In the genomic region with DNA sequence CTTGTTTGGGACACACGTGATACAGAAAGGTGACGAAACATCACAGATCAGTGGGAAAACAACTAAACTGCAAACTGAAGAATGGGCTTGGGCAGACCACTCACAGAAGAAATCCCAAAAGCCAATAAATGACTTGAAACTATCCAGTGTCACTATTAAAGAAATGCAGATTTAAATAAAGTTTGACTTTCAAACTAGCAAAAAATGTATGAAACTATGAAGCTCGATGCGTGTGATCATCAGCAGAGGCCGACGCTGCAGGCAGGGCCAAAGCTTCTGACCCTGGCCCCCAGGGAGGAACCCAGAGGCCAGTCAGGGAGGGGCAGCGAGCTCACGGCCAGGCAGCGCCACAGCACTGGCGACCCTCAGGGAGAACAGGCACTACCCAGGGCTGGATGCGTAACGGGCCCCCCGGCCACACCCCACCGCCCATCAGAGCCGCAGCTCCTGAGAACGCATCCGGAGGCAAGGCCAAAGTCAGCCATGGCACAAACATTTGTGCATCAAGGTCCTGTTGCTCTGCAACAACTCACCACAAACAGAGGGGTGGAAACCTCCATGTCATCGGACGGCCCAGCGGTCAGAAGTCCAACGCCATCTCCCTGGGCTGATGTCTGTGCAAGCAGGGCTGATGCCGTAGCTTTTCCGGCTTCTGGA, we compare ENCODE assay signal across 16 cellular contexts.
DNase-seq lines count a peak whose midpoint lies in the region; ATAC-seq and TF ChIP-seq lines count a peak whose summit lies in the region.
"Had no signal": no experiment of that assay in that cellular context is flagged by ENCODE, and none has a peak within 500 bp of the region (broad histone marks: within the 10 kb centered on the region; RNA-seq: fewer than 3 reads in every experiment).

No MANE protein-coding gene starts in this region.

- 78% methylated on average over 14 of the region's 23 CpGs for WGBS in suprapubic skin
- 90% methylated on average over 23 of the region's 23 CpGs for WGBS in hepatocyte (ENCODE audit: low lambda C conversion rate, missing lambda C conversion rate)

- DNase-seq in cardiac septum (ENCODE audit: low spot score) (peak; percentile 47), Right ventricle myocardium inferior (ENCODE audit: missing footprints) (no peak), endothelial cell (ENCODE audit: low spot score) (no peak), lower lobe of right lung (peak; percentile 30), suprapubic skin (ENCODE audit: low spot score in 2 of 2) (peak; percentile 38 to 49), OCI-M1 (lab: John Stamatoyannopoulos, UW) (no peak), hepatocyte (ENCODE audit: low spot score) (no peak)
- no peak for DNase-seq in activated CD8-positive, alpha-beta T cell treated with anti-CD3 and anti-CD28 coated beads, Interleukin-2, amount 10 ng/mL, durations not matched to agents 7 days and 5 days
- DNase-seq: AML-193, DMS53, NCI-H1048, NCI-H226, NCI-H526 treated with DMSO at 0.1 percent for 48 hours, RPMI8226 had no signal

- ATAC-seq in Right ventricle myocardium inferior: no peak
- ATAC-seq in lower lobe of right lung: no peak
- ATAC-seq in activated CD8-positive, alpha-beta T cell treated with anti-CD3 and anti-CD28 coated beads, Interleukin-2, amount 10 ng/mL, durations not matched to agents 7 days and 5 days: no peak

- no peak for TF ChIP-seq EP300 in suprapubic skin (IDR thresholded peaks at IDR 0.05)

- H3K27me3 ChIP-seq in lower lobe of right lung (ENCODE audit: low read depth) (peaks cover 37% of the 10 kb centered on the region), suprapubic skin (peaks cover 69% of the 10 kb centered on the region), hepatocyte (no peaks in the 10 kb centered on the region)

- no peaks in the 10 kb centered on the region for H3K4me1 Mint-ChIP-seq in endothelial cell (ENCODE audit: unreplicated experiment)
- H3K4me1 Mint-ChIP-seq in activated CD8-positive, alpha-beta T cell treated with anti-CD3 and anti-CD28 coated beads, Interleukin-2, amount 10 ng/mL, durations not matched to agents 7 days and 5 days (ENCODE audit: low read depth): no peaks in the 10 kb centered on the region
- H3K4me1 Mint-ChIP-seq: IgD-negative memory B cell had no signal

- POLR2A ChIA-PET in activated CD8-positive, alpha-beta T cell treated with anti-CD3 and anti-CD28 coated beads, Interleukin-2, amount 10 ng/mL, durations not matched to agents 7 days and 5 days (lab: Charles Lee): no interaction called here

- no peaks in the 10 kb centered on the region for H3K9me3 Mint-ChIP-seq in endothelial cell (ENCODE audit: unreplicated experiment)
- no peaks in the 10 kb centered on the region for H3K9me3 Mint-ChIP-seq in activated CD8-positive, alpha-beta T cell treated with anti-CD3 and anti-CD28 coated beads, Interleukin-2, amount 10 ng/mL, durations not matched to agents 7 days and 5 days (ENCODE audit: insufficient read depth)

- CTCF ChIA-PET in activated CD8-positive, alpha-beta T cell treated with anti-CD3 and anti-CD28 coated beads, Interleukin-2, amount 10 ng/mL, durations not matched to agents 7 days and 5 days (lab: Charles Lee): no interaction called here

- no peak for TF ChIP-seq POLR2A in suprapubic skin (IDR thresholded peaks at IDR 0.05)

- H3K36me3 ChIP-seq in lower lobe of right lung: no peaks in the 10 kb centered on the region
- H3K36me3 ChIP-seq in suprapubic skin: no peaks in the 10 kb centered on the region
- no peaks in the 10 kb centered on the region for H3K36me3 ChIP-seq in hepatocyte (replicated peaks; ENCODE audit: insufficient read depth, low read depth)
- H3K36me3 ChIP-seq: HAP-1 had no signal

- no peaks in the 10 kb centered on the region for H3K9me2 ChIP-seq in hepatocyte (replicated peaks; ENCODE audit: insufficient read depth)

- no peak overlapping the region for H3K4me2 ChIP-seq in hepatocyte

- intact Hi-C loops in cardiac septum (cut with DNase I): no loop called here
- intact Hi-C loops in Right ventricle myocardium inferior (cut with DNase I): no loop called here
- intact Hi-C loops in lower lobe of right lung (cut with DNase I): no loop called here

- no peak for TF ChIP-seq CTCF in endothelial cell (IDR thresholded peaks at IDR 0.05; ENCODE audit: unreplicated experiment)
- no peak for TF ChIP-seq CTCF in lower lobe of right lung (IDR thresholded peaks at IDR 0.05)
- TF ChIP-seq CTCF in suprapubic skin (IDR thresholded peaks at IDR 0.05): no peak
- TF ChIP-seq CTCF in hepatocyte (IDR thresholded peaks at IDR 0.05; ENCODE audit: poor library complexity): no peak

- no peaks in the 10 kb centered on the region for H3K79me2 ChIP-seq in hepatocyte

- no peaks in the 10 kb centered on the region for H4K20me1 ChIP-seq in hepatocyte (ENCODE audit: insufficient read depth, poor library complexity, severe bottlenecking)

- no peaks in the 10 kb centered on the region for H3K9me3 ChIP-seq in lower lobe of right lung
- no peaks in the 10 kb centered on the region for H3K9me3 ChIP-seq in suprapubic skin
- H3K9me3 ChIP-seq in hepatocyte (ENCODE audit: low read depth): no peaks in the 10 kb centered on the region
- H3K9me3 ChIP-seq: HAP-1 had no signal

- no peaks in the 10 kb centered on the region for H3K36me3 Mint-ChIP-seq in endothelial cell (ENCODE audit: low read depth, unreplicated experiment)
- no peaks in the 10 kb centered on the region for H3K36me3 Mint-ChIP-seq in activated CD8-positive, alpha-beta T cell treated with anti-CD3 and anti-CD28 coated beads, Interleukin-2, amount 10 ng/mL, durations not matched to agents 7 days and 5 days (ENCODE audit: low read depth)
- H3K36me3 Mint-ChIP-seq: IgD-negative memory B cell had no signal

- H3K4me3 ChIP-seq in lower lobe of right lung (no peak overlapping the region), suprapubic skin (no peak overlapping the region), hepatocyte (no peak overlapping the region)
- H3K4me3 ChIP-seq: HAP-1 had no signal

- H3K4me1 ChIP-seq in lower lobe of right lung (no peaks in the 10 kb centered on the region), suprapubic skin (no peaks in the 10 kb centered on the region), hepatocyte (ENCODE audit: insufficient read depth) (no peaks in the 10 kb centered on the region)
- H3K4me1 ChIP-seq: HAP-1 had no signal

- no peak overlapping the region for H2AFZ ChIP-seq in hepatocyte

- peak overlapping the region; percentile 16 for H3K27ac Mint-ChIP-seq in endothelial cell (ENCODE audit: unreplicated experiment)
- H3K27ac Mint-ChIP-seq in activated CD8-positive, alpha-beta T cell treated with anti-CD3 and anti-CD28 coated beads, Interleukin-2, amount 10 ng/mL, durations not matched to agents 7 days and 5 days: no peak overlapping the region

- peaks cover 15% of the 10 kb centered on the region for H3K27me3 Mint-ChIP-seq in endothelial cell (ENCODE audit: unreplicated experiment)
- no peaks in the 10 kb centered on the region for H3K27me3 Mint-ChIP-seq in activated CD8-positive, alpha-beta T cell treated with anti-CD3 and anti-CD28 coated beads, Interleukin-2, amount 10 ng/mL, durations not matched to agents 7 days and 5 days (ENCODE audit: low read depth)

- no peak overlapping the region for H3K4me3 Mint-ChIP-seq in endothelial cell (ENCODE audit: unreplicated experiment)
- H3K4me3 Mint-ChIP-seq in activated CD8-positive, alpha-beta T cell treated with anti-CD3 and anti-CD28 coated beads, Interleukin-2, amount 10 ng/mL, durations not matched to agents 7 days and 5 days: no peak overlapping the region

- H3K27ac ChIP-seq in lower lobe of right lung (no peak overlapping the region), suprapubic skin (no peak overlapping the region), hepatocyte (no peak overlapping the region)

Comparison
In these comparisons a context has a peak if more than half of its experiments do, and no peak if none do; other contexts are left out.
1. DNase-seq: peak in cardiac septum (single experiment), lower lobe of right lung (single experiment) and suprapubic skin (2 of 2); none in Right ventricle myocardium inferior (single experiment), endothelial cell (single experiment), OCI-M1 (single experiment), hepatocyte (single experiment) and activated CD8-positive, alpha-beta T cell treated with anti-CD3 and anti-CD28 coated beads, Interleukin-2, amount 10 ng/mL, durations not matched to agents 7 days and 5 days (single experiment).